1 cellular context compared by ENCODE assay signal in genomic region chr20:44384423-44385027, GRCh38.
TF ChIP-seq lines count a peak whose summit lies in the region.

No MANE protein-coding gene starts in this region.

TF ChIP-seq in K562, 482 proteins besides CTCF, POLR2A, EP300 and RAD21 (continued from another document):
- TF ChIP-seq IRF9 (tag; IDR thresholded peaks at IDR 0.05): no peak
- TF ChIP-seq JUND (IDR thresholded peaks at IDR 0.05; ENCODE audit: borderline replicate concordance, low read depth, low read length): peak; percentile 9
- no peak; the same call in 2 of the 3 replicates for TF ChIP-seq JUND (tag; IDR thresholded peaks at IDR 0.05; ENCODE audit: borderline replicate concordance, low read depth, low read length)
- no peak for TF ChIP-seq ZBTB34 (CRISPR knock-in tag; IDR thresholded peaks at IDR 0.05)
- TF ChIP-seq BRD4 (IDR thresholded peaks at IDR 0.05): no peak
- no peak for TF ChIP-seq ZNF280B (CRISPR knock-in tag; IDR thresholded peaks at IDR 0.05)
- TF ChIP-seq CREM (IDR thresholded peaks at IDR 0.05; ENCODE audit: low read depth): peak; percentile 46; the same call in 1 of the 2 replicates
- TF ChIP-seq SMC3 (conservative IDR thresholded peaks at IDR 0.05; ENCODE audit: insufficient read depth, low read depth, low read length): 0 out of 2 replicates have a peak, but pooled peaks have one; percentile 36
- TF ChIP-seq MCM7 (IDR thresholded peaks at IDR 0.05): no peak
- no peak for TF ChIP-seq KLF10 (CRISPR knock-in tag; IDR thresholded peaks at IDR 0.05)
- TF ChIP-seq PCBP1 (IDR thresholded peaks at IDR 0.05; ENCODE audit: low read depth, low read length, poor library complexity, severe bottlenecking): no peak
- TF ChIP-seq GABPA (tag; conservative IDR thresholded peaks at IDR 0.05; ENCODE audit: low read depth): no peak
- TF ChIP-seq POLR3A (IDR thresholded peaks at IDR 0.05; ENCODE audit: borderline replicate concordance, extremely low read depth, insufficient read depth, insufficient read length): no peak
- TF ChIP-seq XRCC4 (IDR thresholded peaks at IDR 0.05; ENCODE audit: extremely low read depth, insufficient read depth, insufficient read length): no peak
- TF ChIP-seq TSC22D4 (tag; IDR thresholded peaks at IDR 0.05): no peak
- no peak for TF ChIP-seq ZNF217 (CRISPR knock-in tag; IDR thresholded peaks at IDR 0.05)
- TF ChIP-seq HMGN3 (IDR thresholded peaks at IDR 0.05; ENCODE audit: borderline replicate concordance, extremely low read depth, insufficient read length, low read depth, low read length): no peak
- TF ChIP-seq SAFB2 (IDR thresholded peaks at IDR 0.05; ENCODE audit: borderline replicate concordance, low read depth, low read length, severe bottlenecking): no peak
- TF ChIP-seq ZNF398 (CRISPR knock-in tag; IDR thresholded peaks at IDR 0.05): no peak
- no peak for TF ChIP-seq MBD1 (CRISPR knock-in tag; IDR thresholded peaks at IDR 0.05)
- no peak for TF ChIP-seq ZFP91 (CRISPR knock-in tag; IDR thresholded peaks at IDR 0.05)
- no peak for TF ChIP-seq MBD2 (IDR thresholded peaks at IDR 0.05; ENCODE audit: borderline replicate concordance, low read depth)
- peak; percentile 20; the same call in 1 of the 2 replicates for TF ChIP-seq STAG1 (CRISPR knock-in tag; IDR thresholded peaks at IDR 0.05; ENCODE audit: borderline replicate concordance)
- no peak for TF ChIP-seq FOS (IDR thresholded peaks at IDR 0.05; ENCODE audit: extremely low read depth, insufficient read length)
- no peak for TF ChIP-seq PBX2 (CRISPR knock-in tag; IDR thresholded peaks at IDR 0.05; ENCODE audit: low read depth)
- no peak for TF ChIP-seq PBX2 (tag; conservative IDR thresholded peaks at IDR 0.05; ENCODE audit: low read depth)
- no peak for TF ChIP-seq NKRF (IDR thresholded peaks at IDR 0.05; ENCODE audit: borderline replicate concordance)
- no peak for TF ChIP-seq ETV6 (IDR thresholded peaks at IDR 0.05; ENCODE audit: borderline replicate concordance in 1 of 2, low read depth in 2 of 2, low read length in 1 of 2)
- no peak for TF ChIP-seq ETV6 (CRISPR knock-in tag; IDR thresholded peaks at IDR 0.05; ENCODE audit: borderline replicate concordance)
- no peak for TF ChIP-seq CHD2 (IDR thresholded peaks at IDR 0.05; ENCODE audit: low read depth, low read length)
- no peak for TF ChIP-seq ZNF644 (tag; IDR thresholded peaks at IDR 0.05; ENCODE audit: low read depth)
- TF ChIP-seq NR3C1 (CRISPR knock-in tag; IDR thresholded peaks at IDR 0.05): no peak
- TF ChIP-seq SIRT6 (IDR thresholded peaks at IDR 0.05; ENCODE audit: low read depth, low read length): no peak
- TF ChIP-seq GTF2F1 (IDR thresholded peaks at IDR 0.05; ENCODE audit: low read depth, low read length): no peak
- TF ChIP-seq TEAD1 (CRISPR knock-in tag; IDR thresholded peaks at IDR 0.05): no peak
TF ChIP-seq in K562: peak in this region for 15.
